ENCODE assay signal across 8 cellular contexts in the genomic region with DNA sequence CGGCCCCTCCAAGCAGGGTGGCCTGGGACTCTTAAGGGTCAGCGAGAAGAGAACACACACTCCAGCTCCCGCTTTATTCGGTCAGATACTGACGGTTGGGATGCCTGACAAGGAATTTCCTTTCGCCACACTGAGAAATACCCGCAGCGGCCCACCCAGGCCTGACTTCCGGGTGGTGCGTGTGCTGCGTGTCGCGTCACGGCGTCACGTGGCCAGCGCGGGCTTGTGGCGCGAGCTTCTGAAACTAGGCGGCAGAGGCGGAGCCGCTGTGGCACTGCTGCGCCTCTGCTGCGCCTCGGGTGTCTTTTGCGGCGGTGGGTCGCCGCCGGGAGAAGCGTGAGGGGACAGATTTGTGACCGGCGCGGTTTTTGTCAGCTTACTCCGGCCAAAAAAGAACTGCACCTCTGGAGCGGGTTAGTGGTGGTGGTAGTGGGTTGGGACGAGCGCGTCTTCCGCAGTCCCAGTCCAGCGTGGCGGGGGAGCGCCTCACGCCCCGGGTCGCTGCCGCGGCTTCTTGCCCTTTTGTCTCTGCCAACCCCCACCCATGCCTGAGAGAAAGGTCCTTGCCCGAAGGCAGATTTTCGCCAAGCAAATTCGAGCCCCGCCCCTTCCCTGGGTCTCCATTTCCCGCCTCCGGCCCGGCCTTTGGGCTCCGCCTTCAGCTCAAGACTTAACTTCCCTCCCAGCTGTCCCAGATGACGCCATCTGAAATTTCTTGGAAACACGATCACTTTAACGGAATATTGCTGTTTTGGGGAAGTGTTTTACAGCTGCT. TPM values are rescaled to one million over a fixed set of nuclear protein-coding genes. Genes with fewer than 3 reads are reported as not detected.
DNase-seq lines count a peak whose midpoint lies in the region; ATAC-seq and TF ChIP-seq lines count a peak whose summit lies in the region.

A gene with protein sequence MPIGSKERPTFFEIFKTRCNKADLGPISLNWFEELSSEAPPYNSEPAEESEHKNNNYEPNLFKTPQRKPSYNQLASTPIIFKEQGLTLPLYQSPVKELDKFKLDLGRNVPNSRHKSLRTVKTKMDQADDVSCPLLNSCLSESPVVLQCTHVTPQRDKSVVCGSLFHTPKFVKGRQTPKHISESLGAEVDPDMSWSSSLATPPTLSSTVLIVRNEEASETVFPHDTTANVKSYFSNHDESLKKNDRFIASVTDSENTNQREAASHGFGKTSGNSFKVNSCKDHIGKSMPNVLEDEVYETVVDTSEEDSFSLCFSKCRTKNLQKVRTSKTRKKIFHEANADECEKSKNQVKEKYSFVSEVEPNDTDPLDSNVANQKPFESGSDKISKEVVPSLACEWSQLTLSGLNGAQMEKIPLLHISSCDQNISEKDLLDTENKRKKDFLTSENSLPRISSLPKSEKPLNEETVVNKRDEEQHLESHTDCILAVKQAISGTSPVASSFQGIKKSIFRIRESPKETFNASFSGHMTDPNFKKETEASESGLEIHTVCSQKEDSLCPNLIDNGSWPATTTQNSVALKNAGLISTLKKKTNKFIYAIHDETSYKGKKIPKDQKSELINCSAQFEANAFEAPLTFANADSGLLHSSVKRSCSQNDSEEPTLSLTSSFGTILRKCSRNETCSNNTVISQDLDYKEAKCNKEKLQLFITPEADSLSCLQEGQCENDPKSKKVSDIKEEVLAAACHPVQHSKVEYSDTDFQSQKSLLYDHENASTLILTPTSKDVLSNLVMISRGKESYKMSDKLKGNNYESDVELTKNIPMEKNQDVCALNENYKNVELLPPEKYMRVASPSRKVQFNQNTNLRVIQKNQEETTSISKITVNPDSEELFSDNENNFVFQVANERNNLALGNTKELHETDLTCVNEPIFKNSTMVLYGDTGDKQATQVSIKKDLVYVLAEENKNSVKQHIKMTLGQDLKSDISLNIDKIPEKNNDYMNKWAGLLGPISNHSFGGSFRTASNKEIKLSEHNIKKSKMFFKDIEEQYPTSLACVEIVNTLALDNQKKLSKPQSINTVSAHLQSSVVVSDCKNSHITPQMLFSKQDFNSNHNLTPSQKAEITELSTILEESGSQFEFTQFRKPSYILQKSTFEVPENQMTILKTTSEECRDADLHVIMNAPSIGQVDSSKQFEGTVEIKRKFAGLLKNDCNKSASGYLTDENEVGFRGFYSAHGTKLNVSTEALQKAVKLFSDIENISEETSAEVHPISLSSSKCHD (N-terminal part only) (plus strand): TSS at position 254 of the 775 bp plus-strand sequence. CDS start 953 bp downstream, outside the sequence.
A gene with protein sequence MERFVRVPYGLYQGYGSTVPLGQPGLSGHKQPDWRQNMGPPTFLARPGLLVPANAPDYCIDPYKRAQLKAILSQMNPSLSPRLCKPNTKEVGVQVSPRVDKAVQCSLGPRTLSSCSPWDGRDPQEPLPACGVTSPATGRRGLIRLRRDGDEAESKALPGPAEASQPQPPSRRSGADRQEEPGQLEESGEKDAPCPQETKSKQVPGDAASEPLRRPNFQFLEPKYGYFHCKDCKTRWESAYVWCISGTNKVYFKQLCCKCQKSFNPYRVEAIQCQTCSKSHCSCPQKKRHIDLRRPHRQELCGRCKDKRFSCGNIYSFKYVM (minus strand): TSS at position 109 of the 775 bp plus-strand sequence. CDS start 3,438 bp downstream, outside the sequence.

- intact Hi-C loops in colonic mucosa (cut with DNase I): no loop called here

- no peak for TF ChIP-seq CTCF in colonic mucosa (IDR thresholded peaks at IDR 0.05)

- no peaks in the 10 kb centered on the region for H3K36me3 ChIP-seq in colonic mucosa

- H3K4me3 ChIP-seq in colonic mucosa: peak within 1 kb of the TSS; percentile 80

- ATAC-seq in GM19035 (IDR thresholded peaks at IDR 0.05; ENCODE audit: unreplicated experiment): peak; percentile 96
- ATAC-seq in HG03280 (IDR thresholded peaks at IDR 0.05; ENCODE audit: unreplicated experiment): peak; percentile 95

- H3K27me3 ChIP-seq in colonic mucosa: no peaks in the 10 kb centered on the region

- peak; percentile 95 for DNase-seq in Ammon's horn (ENCODE audit: low spot score)
- DNase-seq in NCI-H524 treated with DMSO at 0.1 percent for 48 hours (lab: John Stamatoyannopoulos, UW): peak; percentile 91
- peak; percentile 92 for DNase-seq in activated CD4-positive, alpha-beta T cell treated with anti-CD3 and anti-CD28 coated beads for 48 hours
- peak; percentile 87 for DNase-seq in colonic mucosa
- DNase-seq in left kidney (ENCODE audit: low read depth, low spot score): peak; percentile 97
- DNase-seq in stimulated activated CD4-positive, alpha-beta T cell treated with anti-CD3 and anti-CD28 coated beads, Interleukin-1b, Interleukin-23, amount 100 ng/mL, for 4 hours (ENCODE audit: low read depth in 2 of 2): peak; percentile 75 to 81

- H3K9me3 ChIP-seq in colonic mucosa: no peaks in the 10 kb centered on the region

- no peaks in the 10 kb centered on the region for H3K4me1 ChIP-seq in colonic mucosa

- peak within 1 kb of the TSS; percentile 89 to 90 for H3K9ac ChIP-seq in colonic mucosa (ENCODE audit: low read depth in 2 of 2, low read length in 2 of 2)

- H3K27ac ChIP-seq in colonic mucosa: peak within 1 kb of the TSS; percentile 80

RNA-seq across cellular contexts. Expression of the first gene that starts in this region (rescaled TPM):
- total RNA-seq in colonic mucosa: 10 to 100 TPM in 1 of 2 donors, 1 to 10 TPM in 1; 4.8 to 12.1 TPM

RNA-seq across cellular contexts. Expression of the second gene that starts in this region (rescaled TPM):
- not detected for total RNA-seq in colonic mucosa

Comparison
In these comparisons a context has a peak if more than half of its experiments do, and no peak if none do; other contexts are left out.
1. Peak in every context shown above with its lines: DNase-seq, ATAC-seq, H3K4me3 ChIP-seq and H3K27ac ChIP-seq.